In genomic region chr6:108721308-108721707, GRCh38 we compare ENCODE assay signal across 1 cellular context.
A peak's percentile ranks its signal among the peaks of the same experiment; 100 is the strongest.
TF ChIP-seq lines count a peak whose summit lies in the region.

No MANE protein-coding gene starts in this region.

TF ChIP-seq in HepG2, 621 proteins besides CTCF, POLR2A, EP300 and RAD21 (continued from another document and continues in another):
- TF ChIP-seq ETV5 (CRISPR knock-in tag; IDR thresholded peaks at IDR 0.05; ENCODE audit: borderline replicate concordance) (peak; percentile 27; the same call in 1 of the 2 replicates), CREB1 (IDR thresholded peaks at IDR 0.05) (no peak), CREB1 (CRISPR knock-in tag; IDR thresholded peaks at IDR 0.05) (peak; percentile 48; the same call in 1 of the 2 replicates), ZNF431 (CRISPR knock-in tag; IDR thresholded peaks at IDR 0.05; ENCODE audit: borderline replicate concordance, low read depth) (no peak), NCOA2 (CRISPR knock-in tag; IDR thresholded peaks at IDR 0.05) (no peak), GTF3A (CRISPR knock-in tag; conservative IDR thresholded peaks at IDR 0.05) (no peak), ZMYM3 (CRISPR knock-in tag; IDR thresholded peaks at IDR 0.05) (peak; percentile 45; the same call in 1 of the 2 replicates), RARA (CRISPR knock-in tag; IDR thresholded peaks at IDR 0.05) (0 out of 2 replicates have a peak, but pooled peaks have one; percentile 6), SOX5 (CRISPR knock-in tag; IDR thresholded peaks at IDR 0.05; ENCODE audit: borderline replicate concordance) (peak; percentile 70), TARDBP (CRISPR knock-in tag; IDR thresholded peaks at IDR 0.05) (0 out of 2 replicates have a peak, but pooled peaks have one; percentile 36), FOXA3 (CRISPR knock-in tag; IDR thresholded peaks at IDR 0.05) (peak; percentile 68), ZEB1 (IDR thresholded peaks at IDR 0.05; ENCODE audit: insufficient replicate concordance, low read depth) (peak; percentile 96), CREM (IDR thresholded peaks at IDR 0.05) (peak; percentile 25; the same call in 1 of the 2 replicates), CREM (CRISPR knock-in tag; IDR thresholded peaks at IDR 0.05) (no peak), SAP130 (CRISPR knock-in tag; IDR thresholded peaks at IDR 0.05; ENCODE audit: low read depth) (0 out of 2 replicates have a peak, but pooled peaks have one; percentile 22), ZNF605 (CRISPR knock-in tag; IDR thresholded peaks at IDR 0.05) (0 out of 2 replicates have a peak, but pooled peaks have one; percentile 24), ZNF891 (CRISPR knock-in tag; IDR thresholded peaks at IDR 0.05) (no peak), SALL1 (CRISPR knock-in tag; IDR thresholded peaks at IDR 0.05) (peak; percentile 56), NR2F2 (IDR thresholded peaks at IDR 0.05; ENCODE audit: borderline replicate concordance, low read depth) (peak; percentile 57), MYC (CRISPR knock-in tag; IDR thresholded peaks at IDR 0.05; ENCODE audit: borderline replicate concordance) (peak; percentile 33; the same call in 1 of the 2 replicates), FOXP1 (IDR thresholded peaks at IDR 0.05) (no peak), FOXP1 (CRISPR knock-in tag; IDR thresholded peaks at IDR 0.05) (peak; percentile 19; the same call in 1 of the 2 replicates), NR2F6 (IDR thresholded peaks at IDR 0.05) (peak; percentile 40), NR2F6 (CRISPR knock-in tag; IDR thresholded peaks at IDR 0.05) (no peak), PITX1 (CRISPR knock-in tag; IDR thresholded peaks at IDR 0.05) (peak; percentile 55; the same call in 1 of the 2 replicates), FOXA1 (IDR thresholded peaks at IDR 0.05) (no peak), FOXA1 (CRISPR knock-in tag; IDR thresholded peaks at IDR 0.05) (peak; percentile 68; the same call in 1 of the 2 replicates), IRF2 (CRISPR knock-in tag; IDR thresholded peaks at IDR 0.05) (peak; percentile 20; the same call in 1 of the 2 replicates), ZNF569 (CRISPR knock-in tag; IDR thresholded peaks at IDR 0.05; ENCODE audit: borderline replicate concordance) (no peak), PPARG (CRISPR knock-in tag; conservative IDR thresholded peaks at IDR 0.05) (peak; percentile 31; the same call in 1 of the 2 replicates), TEAD3 (CRISPR knock-in tag; optimal IDR thresholded peaks at IDR 0.05; ENCODE audit: borderline replicate concordance) (peak; percentile 33), ARID5B (CRISPR knock-in tag; IDR thresholded peaks at IDR 0.05) (peak; percentile 30; the same call in 1 of the 2 replicates), ZFP91 (CRISPR knock-in tag; IDR thresholded peaks at IDR 0.05; ENCODE audit: borderline replicate concordance) (no peak), ZFX (CRISPR knock-in tag; IDR thresholded peaks at IDR 0.05; ENCODE audit: low read depth) (no peak), TBX2 (CRISPR knock-in tag; IDR thresholded peaks at IDR 0.05; ENCODE audit: borderline replicate concordance) (peak; percentile 38; the same call in 1 of the 2 replicates), HDAC2 (CRISPR knock-in tag; IDR thresholded peaks at IDR 0.05) (peak; percentile 50; the same call in 1 of the 2 replicates), PREB (CRISPR knock-in tag; IDR thresholded peaks at IDR 0.05) (no peak), CREBL2 (CRISPR knock-in tag; IDR thresholded peaks at IDR 0.05; ENCODE audit: borderline replicate concordance) (no peak), LCORL (IDR thresholded peaks at IDR 0.05) (0 out of 2 replicates have a peak, but pooled peaks have one; percentile 24), LCORL (CRISPR knock-in tag; IDR thresholded peaks at IDR 0.05) (no peak), PHF21A (CRISPR knock-in tag; IDR thresholded peaks at IDR 0.05) (peak; percentile 69), NFYB (CRISPR knock-in tag; IDR thresholded peaks at IDR 0.05) (0 out of 2 replicates have a peak, but pooled peaks have one; percentile 22), ZC3H4 (CRISPR knock-in tag; IDR thresholded peaks at IDR 0.05; ENCODE audit: borderline replicate concordance) (no peak), SOX6 (IDR thresholded peaks at IDR 0.05) (no peak), SOX6 (CRISPR knock-in tag; IDR thresholded peaks at IDR 0.05) (peak; percentile 79), HDAC1 (CRISPR knock-in tag; IDR thresholded peaks at IDR 0.05) (0 out of 2 replicates have a peak, but pooled peaks have one; percentile 17), MEF2D (CRISPR knock-in tag; IDR thresholded peaks at IDR 0.05) (peak; percentile 58; the same call in 1 of the 2 replicates), SOX13 (IDR thresholded peaks at IDR 0.05) (no peak), SOX13 (CRISPR knock-in tag; conservative IDR thresholded peaks at IDR 0.05 in 1 of 2, IDR thresholded peaks at IDR 0.05 in 1 of 2) (peak in 1 of 2 experiments; percentile 70; a peak in 2 of 4 replicates), ZNF292 (CRISPR knock-in tag; IDR thresholded peaks at IDR 0.05; ENCODE audit: borderline replicate concordance, low read depth) (peak; percentile 24; the same call in 1 of the 2 replicates), RCOR2 (CRISPR knock-in tag; IDR thresholded peaks at IDR 0.05) (0 out of 2 replicates have a peak, but pooled peaks have one; percentile 33), HNF4A (CRISPR knock-in tag; IDR thresholded peaks at IDR 0.05) (peak; percentile 13; the same call in 1 of the 2 replicates)
- TF ChIP-seq, protein P1, sequence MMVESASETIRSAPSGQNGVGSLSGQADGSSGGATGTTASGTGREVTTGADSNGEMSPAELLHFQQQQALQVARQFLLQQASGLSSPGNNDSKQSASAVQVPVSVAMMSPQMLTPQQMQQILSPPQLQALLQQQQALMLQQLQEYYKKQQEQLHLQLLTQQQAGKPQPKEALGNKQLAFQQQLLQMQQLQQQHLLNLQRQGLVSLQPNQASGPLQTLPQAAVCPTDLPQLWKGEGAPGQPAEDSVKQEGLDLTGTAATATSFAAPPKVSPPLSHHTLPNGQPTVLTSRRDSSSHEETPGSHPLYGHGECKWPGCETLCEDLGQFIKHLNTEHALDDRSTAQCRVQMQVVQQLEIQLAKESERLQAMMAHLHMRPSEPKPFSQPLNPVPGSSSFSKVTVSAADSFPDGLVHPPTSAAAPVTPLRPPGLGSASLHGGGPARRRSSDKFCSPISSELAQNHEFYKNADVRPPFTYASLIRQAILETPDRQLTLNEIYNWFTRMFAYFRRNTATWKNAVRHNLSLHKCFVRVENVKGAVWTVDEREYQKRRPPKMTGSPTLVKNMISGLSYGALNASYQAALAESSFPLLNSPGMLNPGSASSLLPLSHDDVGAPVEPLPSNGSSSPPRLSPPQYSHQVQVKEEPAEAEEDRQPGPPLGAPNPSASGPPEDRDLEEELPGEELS (CRISPR knock-in tag; IDR thresholded peaks at IDR 0.05) = peak; percentile 72; the same call in 1 of the 2 replicates
- TF ChIP-seq, protein P2, sequence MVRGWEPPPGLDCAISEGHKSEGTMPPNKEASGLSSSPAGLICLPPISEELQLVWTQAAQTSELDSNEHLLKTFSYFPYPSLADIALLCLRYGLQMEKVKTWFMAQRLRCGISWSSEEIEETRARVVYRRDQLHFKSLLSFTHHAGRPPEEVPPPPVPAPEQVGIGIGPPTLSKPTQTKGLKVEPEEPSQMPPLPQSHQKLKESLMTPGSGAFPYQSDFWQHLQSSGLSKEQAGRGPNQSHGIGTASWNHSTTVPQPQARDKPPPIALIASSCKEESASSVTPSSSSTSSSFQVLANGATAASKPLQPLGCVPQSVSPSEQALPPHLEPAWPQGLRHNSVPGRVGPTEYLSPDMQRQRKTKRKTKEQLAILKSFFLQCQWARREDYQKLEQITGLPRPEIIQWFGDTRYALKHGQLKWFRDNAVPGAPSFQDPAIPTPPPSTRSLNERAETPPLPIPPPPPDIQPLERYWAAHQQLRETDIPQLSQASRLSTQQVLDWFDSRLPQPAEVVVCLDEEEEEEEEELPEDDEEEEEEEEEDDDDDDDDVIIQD (CRISPR knock-in tag; IDR thresholded peaks at IDR 0.05; ENCODE audit: low read depth) = peak; percentile 39; the same call in 1 of the 2 replicates
- TF ChIP-seq, protein P3, sequence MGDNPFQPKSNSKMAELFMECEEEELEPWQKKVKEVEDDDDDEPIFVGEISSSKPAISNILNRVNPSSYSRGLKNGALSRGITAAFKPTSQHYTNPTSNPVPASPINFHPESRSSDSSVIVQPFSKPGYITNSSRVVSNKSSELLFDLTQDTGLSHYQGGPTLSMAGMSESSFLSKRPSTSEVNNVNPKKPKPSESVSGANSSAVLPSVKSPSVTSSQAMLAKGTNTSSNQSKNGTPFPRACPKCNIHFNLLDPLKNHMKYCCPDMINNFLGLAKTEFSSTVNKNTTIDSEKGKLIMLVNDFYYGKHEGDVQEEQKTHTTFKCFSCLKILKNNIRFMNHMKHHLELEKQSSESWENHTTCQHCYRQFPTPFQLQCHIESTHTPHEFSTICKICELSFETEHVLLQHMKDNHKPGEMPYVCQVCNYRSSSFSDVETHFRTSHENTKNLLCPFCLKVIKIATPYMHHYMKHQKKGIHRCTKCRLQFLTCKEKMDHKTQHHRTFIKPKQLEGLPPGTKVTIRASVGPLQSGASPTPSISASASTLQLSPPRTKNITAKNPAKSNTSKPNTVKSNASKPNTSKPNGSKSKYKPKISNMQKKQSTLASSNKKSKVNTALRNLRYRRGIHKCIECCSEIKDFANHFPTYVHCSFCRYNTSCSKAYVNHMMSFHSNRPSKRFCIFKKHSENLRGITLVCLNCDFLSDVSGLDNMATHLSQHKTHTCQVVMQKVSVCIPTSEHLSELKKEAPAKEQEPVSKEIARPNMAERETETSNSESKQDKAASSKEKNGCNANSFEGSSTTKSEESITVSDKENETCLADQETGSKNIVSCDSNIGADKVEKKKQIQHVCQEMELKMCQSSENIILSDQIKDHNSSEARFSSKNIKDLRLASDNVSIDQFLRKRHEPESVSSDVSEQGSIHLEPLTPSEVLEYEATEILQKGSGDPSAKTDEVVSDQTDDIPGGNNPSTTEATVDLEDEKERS (CRISPR knock-in tag; IDR thresholded peaks at IDR 0.05) = 0 out of 2 replicates have a peak, but pooled peaks have one; percentile 49
